Comparison of ENCODE assay signal across 8 cellular contexts in genomic region chr20:44521484-44522481, GRCh38. TPM values are rescaled to one million over a fixed set of nuclear protein-coding genes. Genes with fewer than 3 reads are reported as not detected.
DNase-seq lines count a peak whose midpoint lies in the region; ATAC-seq, FAIRE-seq and TF ChIP-seq lines count a peak whose summit lies in the region.

SERINC3 (minus strand) TSS chr20:44522070; CDS start chr20:44521951, 119 bp downstream.

- no peaks in the 10 kb centered on the region; the same call in 1 of the 2 replicates for H3K36me3 ChIP-seq in BJ (ENCODE audit: control insufficient read depth, insufficient read depth, low read length)

- peak; percentile 98 for ATAC-seq in HG03460 (IDR thresholded peaks at IDR 0.05; ENCODE audit: unreplicated experiment)

- DNase-seq in BJ (ENCODE audit: low read depth), result peak; percentile 64
- DNase-seq in GM19240 (ENCODE audit: insufficient read length, low spot score), result peak; percentile 96
- peak; percentile 90 to 96 for DNase-seq in NCI-H526 (lab: John Stamatoyannopoulos, UW)
- DNase-seq in activated CD4-positive, alpha-beta T cell treated with anti-CD3 and anti-CD28 coated beads for 48 hours, result peak; percentile 98
- peak; percentile 93 for DNase-seq in kidney tubule cell (ENCODE audit: low spot score)
- peak; percentile 91 to 96 (median 94) for DNase-seq in stimulated activated CD4-positive, alpha-beta T cell treated with anti-CD3 and anti-CD28 coated beads, Interleukin-1b, Interleukin-23, amount 100 ng/mL, for 24 hours (ENCODE audit: low read depth in 4 of 4, low spot score in 1 of 4)

- peak; percentile 18 for FAIRE-seq in colon (lab: Jason Lieb, UNC)

- no peaks in the 10 kb centered on the region for H3K27me3 ChIP-seq in BJ (ENCODE audit: control insufficient read depth, insufficient read depth, low read length)

- POLR2A ChIA-PET in BJ (lab: Charles Lee), result interaction anchor here (0.9 kb wide), 1 partner anchor 19 kb away, joined by 9 read pairs; no protein-coding TSS in a partner anchor

- CTCF ChIA-PET in BJ (lab: Yijun Ruan, JAX), result interaction anchor here (1.0 to 1.4 kb wide), 6 partner anchors 13 to 88 kb away, joined by 4 to 8 read pairs (median 4); no protein-coding TSS in a partner anchor

- peak within 1 kb of the TSS; percentile 100 for H3K4me3 ChIP-seq in BJ (ENCODE audit: low read depth, low read length)

- no peak for TF ChIP-seq CTCF in BJ (IDR thresholded peaks at IDR 0.05; ENCODE audit: insufficient read depth, low read depth, low read length)

RNA-seq across cellular contexts. Expression of gene SERINC3, which starts in this region (rescaled TPM):
- polyA plus RNA-seq in BJ (2011; rRNA removed), result 284 and 333 TPM in 2 replicates
- 255 and 406 TPM in 2 replicates for polyA minus RNA-seq in BJ (2011; rRNA and poly(A)+ RNA removed)

Comparison
In these comparisons a context has a peak if more than half of its experiments do, and no peak if none do; other contexts are left out.
1. Peak in every context shown above with its lines: DNase-seq, ATAC-seq and H3K4me3 ChIP-seq.